In the genomic region with DNA sequence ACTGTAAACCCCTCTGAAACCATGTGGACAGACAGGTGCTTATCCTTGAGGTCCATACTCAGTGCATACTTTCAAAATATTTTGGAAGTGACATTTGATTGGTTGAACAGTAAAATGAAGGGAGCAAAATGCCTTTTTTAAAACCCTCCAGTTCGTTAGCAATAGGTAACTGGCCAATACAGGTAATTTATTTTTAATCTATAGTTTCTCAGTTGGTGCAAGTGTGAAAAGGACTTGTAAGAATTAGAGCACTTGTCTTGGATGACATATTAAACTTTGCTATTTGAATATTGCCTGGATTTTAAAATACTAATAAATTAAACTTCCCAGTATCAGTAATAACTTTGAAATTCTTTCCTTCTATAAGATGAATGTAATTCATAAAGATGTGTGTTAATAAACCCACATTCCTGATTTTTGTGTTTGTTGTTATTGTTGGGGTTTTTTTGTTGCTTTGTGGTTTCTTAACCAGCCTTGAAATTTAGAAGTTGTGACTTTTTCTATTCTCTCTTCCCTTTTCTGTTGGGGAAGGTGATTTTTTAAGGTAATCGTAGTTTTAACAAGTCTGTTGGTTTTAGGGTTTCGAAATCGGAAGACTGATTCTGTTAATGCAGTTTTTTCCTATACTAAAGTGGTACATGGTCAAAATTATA, we compare ENCODE assay signal across 18 cellular contexts.
DNase-seq lines count a peak whose midpoint lies in the region; ATAC-seq, FAIRE-seq and TF ChIP-seq lines count a peak whose summit lies in the region.
"Had no signal": no experiment of that assay in that cellular context is flagged by ENCODE, and none has a peak within 500 bp of the region (broad histone marks: within the 10 kb centered on the region; RNA-seq: fewer than 3 reads in every experiment).

No MANE protein-coding gene starts in this region.

- H3K27me3 ChIP-seq in Karpas-422 (ENCODE audit: low read length) (no peaks in the 10 kb centered on the region), mammary epithelial cell (ENCODE audit: insufficient read depth, low read length) (no peaks in the 10 kb centered on the region)
- H3K27me3 ChIP-seq: BLaER1, breast epithelium, pancreas had no signal

- BruUV-seq in mammary epithelial cell (replicated peaks; lab: Mats Ljungman, UMichigan) = no TSS peak

- peaks cover 62% of the 10 kb centered on the region for H3K4me1 ChIP-seq in Karpas-422 (ENCODE audit: low read length)
- no peaks in the 10 kb centered on the region for H3K4me1 ChIP-seq in mammary epithelial cell (ENCODE audit: insufficient read depth, low read length)
- H3K4me1 ChIP-seq: BLaER1, breast epithelium, pancreas had no signal

- WGBS in mammary epithelial cell (ENCODE audit: low coverage, missing lambda C conversion rate) = 82% methylated on average over 4 of the region's 4 CpGs
- WGBS in lower leg skin, 2 donors = 85 to 96% methylated on average over 4 of the region's 4 CpGs

- intact Hi-C loops in mammary epithelial cell (cut with micrococcal nuclease) (no loop called here), lower leg skin (cut with DNase I; ENCODE audit: low total_unique reads) (no loop called here)

- CTCF ChIA-PET in mammary epithelial cell (lab: Charles Lee; ENCODE audit: low non-redundant PET) = no interaction called here

- peaks cover 78% of the 10 kb centered on the region for H3K79me2 ChIP-seq in Karpas-422 (ENCODE audit: low read length)
- H3K79me2 ChIP-seq in mammary epithelial cell (ENCODE audit: insufficient read depth, low read length) = no peaks in the 10 kb centered on the region

- H3K9me2 ChIP-seq in Karpas-422 (replicated peaks; ENCODE audit: insufficient read depth, low read length) = no peaks in the 10 kb centered on the region

- DNase-seq in GM18507 (ENCODE audit: extremely low spot score, insufficient read length, low read depth) (no peak), Karpas-422 (no peak), anterior cingulate cortex (lab: John Stamatoyannopoulos, UW) (no peak), mammary epithelial cell (no peak), DMS79 (lab: John Stamatoyannopoulos, UW) (no peak), lower leg skin (ENCODE audit: low spot score in 2 of 2) (no peak)
- DNase-seq: activated CD4-positive, alpha-beta T cell treated with anti-CD3 and anti-CD28 coated beads, Interleukin-2, amount 10 ng/mL, durations not matched to agents 7 days and 5 days; activated gamma-delta T cell treated with Interleukin-2 at 50 U/mL for 16 hours; GM23248; NCI-H1417 treated with DMSO at 0.1 percent for 48 hours; NCI-H82; pancreas had no signal

- no peak for TF ChIP-seq CTCF in mammary epithelial cell (conservative IDR thresholded peaks at IDR 0.05 in 1 of 2, IDR thresholded peaks at IDR 0.05 in 1 of 2; ENCODE audit: extremely low read depth in 1 of 2, insufficient read depth in 1 of 2, low read depth in 1 of 2, low read length in 2 of 2)
- no peak for TF ChIP-seq CTCF in lower leg skin (IDR thresholded peaks at IDR 0.05)

- H4K20me1 ChIP-seq in Karpas-422 (ENCODE audit: insufficient read depth, low read depth, low read length) = no peaks in the 10 kb centered on the region
- no peaks in the 10 kb centered on the region for H4K20me1 ChIP-seq in mammary epithelial cell (ENCODE audit: insufficient read depth, low read length)

- H3K9ac ChIP-seq in Karpas-422 (ENCODE audit: low read length) (no peak overlapping the region), mammary epithelial cell (ENCODE audit: insufficient read depth, low read length) (no peak overlapping the region)
- H3K9ac ChIP-seq: BLaER1, GM23248 had no signal

- in situ Hi-C loops in mammary epithelial cell (cut with MboI; ENCODE audit: low sequenced_read_pairs in 2 of 2) = loop anchor here (25.0 kb wide), 1 partner anchor 515 kb away; no protein-coding TSS in a partner anchor

- H3K9me3 ChIP-seq in Karpas-422 (ENCODE audit: low read length) = no peaks in the 10 kb centered on the region
- H3K9me3 ChIP-seq in mammary epithelial cell (replicated peaks; ENCODE audit: insufficient read depth, low read length) = no peaks in the 10 kb centered on the region
- H3K9me3 ChIP-seq: BLaER1, breast epithelium, pancreas had no signal

- dilution Hi-C loops in mammary epithelial cell (cut with HindIII; ENCODE audit: low sequenced_read_pairs) = no loop called here

- H3K4me3 ChIP-seq in Karpas-422 (ENCODE audit: low read length) = no peak overlapping the region
- no peak overlapping the region for H3K4me3 ChIP-seq in mammary epithelial cell (replicated peaks in 1 of 3; ENCODE audit: insufficient read depth in 1 of 3, low read depth in 2 of 3, low read length in 3 of 3)
- no peak overlapping the region for H3K4me3 ChIP-seq in lower leg skin (ENCODE audit: low read depth, poor library complexity, severe bottlenecking)
- H3K4me3 ChIP-seq: BLaER1, breast epithelium, GM23248, lung, pancreas had no signal

- H2AFZ ChIP-seq in Karpas-422 (ENCODE audit: low read length) (no peak overlapping the region), mammary epithelial cell (ENCODE audit: low read depth, low read length) (no peak overlapping the region)
- H2AFZ ChIP-seq: GM23248 had no signal

- no peak for TF ChIP-seq POLR2A in lower leg skin (IDR thresholded peaks at IDR 0.05)

- peak overlapping the region; percentile 15; the same call in 1 of the 2 replicates for H3K27ac ChIP-seq in Karpas-422 (ENCODE audit: low read length)
- no peak overlapping the region for H3K27ac ChIP-seq in mammary epithelial cell (ENCODE audit: insufficient read depth, low read depth, low read length)
- H3K27ac ChIP-seq: BLaER1, breast epithelium, GM23248, pancreas had no signal

- H3K4me2 ChIP-seq in Karpas-422 (ENCODE audit: low read depth, low read length, poor library complexity, severe bottlenecking) = no peak overlapping the region
- H3K4me2 ChIP-seq in mammary epithelial cell (ENCODE audit: insufficient read depth, low read depth, low read length) = no peak overlapping the region
- H3K4me2 ChIP-seq: BLaER1 had no signal

- H3K36me3 ChIP-seq in Karpas-422 (ENCODE audit: insufficient read depth, low read length) (peaks cover 78% of the 10 kb centered on the region), mammary epithelial cell (ENCODE audit: insufficient read depth, low read length) (peaks cover 13% of the 10 kb centered on the region)

- FAIRE-seq in GM18507 (lab: Jason Lieb, UNC) = peak; percentile 72
- FAIRE-seq: pancreas had no signal

- peak; percentile 55 for ATAC-seq in GM19463 (IDR thresholded peaks at IDR 0.05; ENCODE audit: unreplicated experiment)
- ATAC-seq in HG02884 (IDR thresholded peaks at IDR 0.05; ENCODE audit: unreplicated experiment) = peak; percentile 46
- ATAC-seq: pancreas; stimulated activated memory B cell treated with anti-CD40 and anti-IgM and Interleukin-4, amounts not matched to agents 10 μg/mL and 1 μg/mL and 100 μg/mL, for 72 hours had no signal
